Comparison of ENCODE assay signal across 1 cellular context in genomic region chr6:16128759-16129622, GRCh38.
TF ChIP-seq lines count a peak whose summit lies in the region.

MYLIP (plus strand) TSS chr6:16129086; CDS start chr6:16129323, 237 bp downstream.

TF ChIP-seq in K562, 482 proteins besides CTCF, POLR2A, EP300 and RAD21 (continued from another document and continues in another):
- TF ChIP-seq JUN (IDR thresholded peaks at IDR 0.05; ENCODE audit: borderline replicate concordance, low read depth, low read length) (no peak), JUN (CRISPR knock-in tag; IDR thresholded peaks at IDR 0.05; ENCODE audit: borderline replicate concordance) (0 out of 2 replicates have a peak, but pooled peaks have one; percentile 64), ZNF584 (CRISPR knock-in tag; IDR thresholded peaks at IDR 0.05; ENCODE audit: low read depth) (peak; percentile 73; the same call in 1 of the 2 replicates), HOMEZ (CRISPR knock-in tag; IDR thresholded peaks at IDR 0.05) (0 out of 2 replicates have a peak, but pooled peaks have one; percentile 37), KLF1 (tag; IDR thresholded peaks at IDR 0.05) (0 out of 2 replicates have a peak, but pooled peaks have one; percentile 38), MIER1 (IDR thresholded peaks at IDR 0.05; ENCODE audit: low read depth) (no peak), ZNF57 (CRISPR knock-in tag; IDR thresholded peaks at IDR 0.05) (peak; percentile 75; the same call in 1 of the 2 replicates), ZNF24 (IDR thresholded peaks at IDR 0.05) (peak; percentile 84), SMARCB1 (IDR thresholded peaks at IDR 0.05; ENCODE audit: insufficient read length, low read depth) (no peak), YY1 (IDR thresholded peaks at IDR 0.05; ENCODE audit: borderline replicate concordance in 1 of 3, control insufficient read depth in 1 of 3, extremely low read depth in 1 of 3, insufficient read depth in 3 of 3, insufficient read length in 1 of 3, insufficient replicate concordance in 2 of 3, low read depth in 1 of 3, low read length in 2 of 3) (peak in 2 of 3 experiments; percentile 78), CREBBP (IDR thresholded peaks at IDR 0.05; ENCODE audit: low read depth, low read length) (no peak), ZNF232 (CRISPR knock-in tag; IDR thresholded peaks at IDR 0.05) (peak; percentile 69; the same call in 1 of the 2 replicates), ZBED1 (IDR thresholded peaks at IDR 0.05) (peak; percentile 90; the same call in 1 of the 2 replicates), DEAF1 (CRISPR knock-in tag; IDR thresholded peaks at IDR 0.05) (peak; percentile 99), ZSCAN32 (CRISPR knock-in tag; IDR thresholded peaks at IDR 0.05) (peak; percentile 80; the same call in 1 of the 2 replicates), ATF3 (IDR thresholded peaks at IDR 0.05) (peak; percentile 16; the same call in 1 of the 2 replicates), ATF3 (CRISPR knock-in tag; conservative IDR thresholded peaks at IDR 0.05) (peak; percentile 87; the same call in 1 of the 2 replicates), HMGXB4 (CRISPR knock-in tag; IDR thresholded peaks at IDR 0.05) (peak; percentile 97), ZNF384 (IDR thresholded peaks at IDR 0.05; ENCODE audit: low read depth, low read length) (peak; percentile 72), ZNF766 (CRISPR knock-in tag; conservative IDR thresholded peaks at IDR 0.05) (peak; percentile 75), HNRNPUL1 (IDR thresholded peaks at IDR 0.05; ENCODE audit: low read length) (no peak), SIX5 (IDR thresholded peaks at IDR 0.05; ENCODE audit: borderline replicate concordance in 1 of 2, insufficient read depth in 1 of 2, low read depth in 1 of 2, low read length in 2 of 2) (no peak), XRCC5 (IDR thresholded peaks at IDR 0.05; ENCODE audit: low read depth, low read length) (peak; percentile 85), ZNF133 (CRISPR knock-in tag; IDR thresholded peaks at IDR 0.05) (no peak), BRD9 (IDR thresholded peaks at IDR 0.05; ENCODE audit: low read depth, partially characterized antibody) (peak; percentile 91), ZNF121 (CRISPR knock-in tag; conservative IDR thresholded peaks at IDR 0.05) (peak; percentile 28; the same call in 1 of the 2 replicates), ETV5 (CRISPR knock-in tag; IDR thresholded peaks at IDR 0.05; ENCODE audit: low read depth) (peak; percentile 93), TBL1XR1 (IDR thresholded peaks at IDR 0.05; ENCODE audit: low read length in 2 of 2) (peak; percentile 53 to 72; a peak in 1 of 4 replicates), MCM3 (IDR thresholded peaks at IDR 0.05) (no peak), ZBTB5 (IDR thresholded peaks at IDR 0.05) (no peak), BCOR (IDR thresholded peaks at IDR 0.05) (peak; percentile 41), NFE2L1 (tag; IDR thresholded peaks at IDR 0.05; ENCODE audit: borderline replicate concordance, low read depth) (no peak), HNRNPK (IDR thresholded peaks at IDR 0.05; ENCODE audit: low read depth, low read length, poor library complexity, severe bottlenecking) (peak; percentile 78), ZNF253 (CRISPR knock-in tag; conservative IDR thresholded peaks at IDR 0.05) (peak; percentile 87; the same call in 1 of the 2 replicates), ZBTB33 (CRISPR knock-in tag; IDR thresholded peaks at IDR 0.05) (no peak; the same call in 1 of the 2 replicates), E4F1 (CRISPR knock-in tag; IDR thresholded peaks at IDR 0.05; ENCODE audit: borderline replicate concordance) (peak; percentile 65; the same call in 1 of the 2 replicates), NR2F6 (CRISPR knock-in tag; IDR thresholded peaks at IDR 0.05) (peak; percentile 61; the same call in 1 of the 2 replicates), SPI1 (IDR thresholded peaks at IDR 0.05; ENCODE audit: borderline replicate concordance, low read depth, low read length) (no peak), ZNF592 (IDR thresholded peaks at IDR 0.05) (peak; percentile 89), TAF1 (IDR thresholded peaks at IDR 0.05; ENCODE audit: control insufficient read depth, extremely low read depth, insufficient read depth, low read length, severe bottlenecking) (peak; percentile 100), ZNF696 (CRISPR knock-in tag; conservative IDR thresholded peaks at IDR 0.05) (no peak), NEUROD1 (IDR thresholded peaks at IDR 0.05; ENCODE audit: borderline replicate concordance, low read depth, low read length, partially characterized antibody) (peak; percentile 50), NUFIP1 (IDR thresholded peaks at IDR 0.05; ENCODE audit: partially characterized antibody) (no peak), EWSR1 (IDR thresholded peaks at IDR 0.05; ENCODE audit: borderline replicate concordance, low read depth, partially characterized antibody) (no peak), KAT2B (IDR thresholded peaks at IDR 0.05; ENCODE audit: low read depth, low read length) (no peak), ZBTB9 (CRISPR knock-in tag; IDR thresholded peaks at IDR 0.05) (peak; percentile 95; the same call in 1 of the 2 replicates)
